1 cellular context compared by ENCODE assay signal in the genomic region with DNA sequence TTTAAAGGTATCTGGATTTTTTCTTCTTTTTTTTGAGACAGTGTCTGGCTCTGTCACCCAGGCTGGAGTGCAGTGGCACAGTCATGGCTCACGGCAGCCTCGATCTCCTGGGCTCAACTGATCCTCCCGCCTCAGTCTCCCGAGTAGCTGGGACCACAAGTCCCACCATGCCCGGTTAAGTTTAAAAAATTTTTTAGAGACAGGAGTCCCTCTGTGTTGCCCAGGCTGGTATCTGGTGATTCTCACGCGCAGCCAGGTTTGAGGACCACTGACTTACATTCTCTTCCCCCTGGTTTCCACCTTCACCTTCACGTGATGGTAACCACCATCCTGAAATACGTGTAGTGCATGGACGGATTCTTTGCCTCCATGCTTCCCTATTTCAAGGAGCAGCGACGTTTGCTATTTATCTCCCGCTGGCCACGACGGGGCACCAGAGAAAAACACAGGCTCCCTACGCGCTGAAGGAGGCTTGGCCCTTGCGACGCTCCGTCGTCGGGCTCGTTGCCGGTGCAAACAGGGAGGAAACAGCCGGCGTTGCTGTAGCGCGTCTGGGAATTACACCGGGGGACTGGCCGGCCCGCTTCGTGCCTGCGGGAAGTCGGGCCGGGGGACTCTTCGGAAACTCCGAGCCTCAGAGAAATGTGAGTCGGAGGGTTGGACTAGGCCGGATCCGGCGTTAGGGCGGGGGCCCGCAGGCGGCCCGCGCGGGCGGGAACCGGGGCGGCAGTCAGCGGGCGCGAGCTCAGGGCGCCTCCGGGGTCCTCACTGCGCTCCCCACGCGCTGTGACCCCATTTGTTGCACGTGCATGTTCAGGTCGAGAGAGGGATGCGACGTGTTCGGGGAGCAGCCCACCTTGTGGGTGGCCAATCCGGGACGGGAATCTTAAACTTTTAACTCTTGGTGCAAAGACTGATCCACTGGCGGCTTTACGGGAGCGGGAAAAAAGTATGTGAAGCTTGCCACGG.
A peak's percentile ranks its signal among the peaks of the same experiment; 100 is the strongest.
TF ChIP-seq lines count a peak whose summit lies in the region.

A gene with protein sequence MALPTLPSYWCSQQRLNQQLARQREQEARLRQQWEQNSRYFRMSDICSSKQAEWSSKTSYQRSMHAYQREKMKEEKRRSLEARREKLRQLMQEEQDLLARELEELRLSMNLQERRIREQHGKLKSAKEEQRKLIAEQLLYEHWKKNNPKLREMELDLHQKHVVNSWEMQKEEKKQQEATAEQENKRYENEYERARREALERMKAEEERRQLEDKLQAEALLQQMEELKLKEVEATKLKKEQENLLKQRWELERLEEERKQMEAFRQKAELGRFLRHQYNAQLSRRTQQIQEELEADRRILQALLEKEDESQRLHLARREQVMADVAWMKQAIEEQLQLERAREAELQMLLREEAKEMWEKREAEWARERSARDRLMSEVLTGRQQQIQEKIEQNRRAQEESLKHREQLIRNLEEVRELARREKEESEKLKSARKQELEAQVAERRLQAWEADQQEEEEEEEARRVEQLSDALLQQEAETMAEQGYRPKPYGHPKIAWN (plus strand): TSS at position 492 of the 969 bp plus-strand sequence. CDS start 2,753 bp downstream, outside the sequence.

TF ChIP-seq in HCT116, 20 proteins besides CTCF, POLR2A, EP300 and RAD21 (continued from another document):
- TF ChIP-seq, protein P1, sequence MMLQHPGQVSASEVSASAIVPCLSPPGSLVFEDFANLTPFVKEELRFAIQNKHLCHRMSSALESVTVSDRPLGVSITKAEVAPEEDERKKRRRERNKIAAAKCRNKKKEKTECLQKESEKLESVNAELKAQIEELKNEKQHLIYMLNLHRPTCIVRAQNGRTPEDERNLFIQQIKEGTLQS (IDR thresholded peaks at IDR 0.05): no peak
- TF ChIP-seq SP1 (IDR thresholded peaks at IDR 0.05; ENCODE audit: low read depth): peak; percentile 62
- TF ChIP-seq TCF7L2 (IDR thresholded peaks at IDR 0.05; ENCODE audit: borderline replicate concordance, extremely low read depth, insufficient read depth, insufficient read length): peak; percentile 49
- TF ChIP-seq POLR2AphosphoS5 (IDR thresholded peaks at IDR 0.05; ENCODE audit: low read depth, low read length): peak; percentile 81
- TF ChIP-seq ZFX (IDR thresholded peaks at IDR 0.05): peak; percentile 84
- TF ChIP-seq, protein P2, sequence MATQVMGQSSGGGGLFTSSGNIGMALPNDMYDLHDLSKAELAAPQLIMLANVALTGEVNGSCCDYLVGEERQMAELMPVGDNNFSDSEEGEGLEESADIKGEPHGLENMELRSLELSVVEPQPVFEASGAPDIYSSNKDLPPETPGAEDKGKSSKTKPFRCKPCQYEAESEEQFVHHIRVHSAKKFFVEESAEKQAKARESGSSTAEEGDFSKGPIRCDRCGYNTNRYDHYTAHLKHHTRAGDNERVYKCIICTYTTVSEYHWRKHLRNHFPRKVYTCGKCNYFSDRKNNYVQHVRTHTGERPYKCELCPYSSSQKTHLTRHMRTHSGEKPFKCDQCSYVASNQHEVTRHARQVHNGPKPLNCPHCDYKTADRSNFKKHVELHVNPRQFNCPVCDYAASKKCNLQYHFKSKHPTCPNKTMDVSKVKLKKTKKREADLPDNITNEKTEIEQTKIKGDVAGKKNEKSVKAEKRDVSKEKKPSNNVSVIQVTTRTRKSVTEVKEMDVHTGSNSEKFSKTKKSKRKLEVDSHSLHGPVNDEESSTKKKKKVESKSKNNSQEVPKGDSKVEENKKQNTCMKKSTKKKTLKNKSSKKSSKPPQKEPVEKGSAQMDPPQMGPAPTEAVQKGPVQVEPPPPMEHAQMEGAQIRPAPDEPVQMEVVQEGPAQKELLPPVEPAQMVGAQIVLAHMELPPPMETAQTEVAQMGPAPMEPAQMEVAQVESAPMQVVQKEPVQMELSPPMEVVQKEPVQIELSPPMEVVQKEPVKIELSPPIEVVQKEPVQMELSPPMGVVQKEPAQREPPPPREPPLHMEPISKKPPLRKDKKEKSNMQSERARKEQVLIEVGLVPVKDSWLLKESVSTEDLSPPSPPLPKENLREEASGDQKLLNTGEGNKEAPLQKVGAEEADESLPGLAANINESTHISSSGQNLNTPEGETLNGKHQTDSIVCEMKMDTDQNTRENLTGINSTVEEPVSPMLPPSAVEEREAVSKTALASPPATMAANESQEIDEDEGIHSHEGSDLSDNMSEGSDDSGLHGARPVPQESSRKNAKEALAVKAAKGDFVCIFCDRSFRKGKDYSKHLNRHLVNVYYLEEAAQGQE (IDR thresholded peaks at IDR 0.05; ENCODE audit: low read depth): no peak
- TF ChIP-seq JUND (IDR thresholded peaks at IDR 0.05): no peak
- no peak for TF ChIP-seq EZH2 (IDR thresholded peaks at IDR 0.05)
- TF ChIP-seq SRF (IDR thresholded peaks at IDR 0.05; ENCODE audit: low read depth): no peak
- peak; percentile 92 for TF ChIP-seq CBX3 (IDR thresholded peaks at IDR 0.05; ENCODE audit: low read depth)
